Comparison of ENCODE assay signal across 17 cellular contexts in genomic region chr1:204651843-204652421, GRCh38. TPM values are rescaled to one million over a fixed set of nuclear protein-coding genes. Genes with fewer than 3 reads are reported as not detected.
DNase-seq lines count a peak whose midpoint lies in the region; ATAC-seq, FAIRE-seq and TF ChIP-seq lines count a peak whose summit lies in the region.
"Had no signal": no experiment of that assay in that cellular context is flagged by ENCODE, and none has a peak within 500 bp of the region (broad histone marks: within the 10 kb centered on the region; RNA-seq: fewer than 3 reads in every experiment).

No MANE protein-coding gene starts in this region.

- no peak overlapping the region for H3K14ac ChIP-seq in H1 (ENCODE audit: insufficient read length)

- H3K18ac ChIP-seq in H1 (ENCODE audit: extremely low read depth, low read length): peak overlapping the region; percentile 22; the same call in 1 of the 2 replicates

- no peak overlapping the region for H2BK15ac ChIP-seq in H1 (ENCODE audit: low read length)

- 7% methylated on average over 9 of the region's 17 CpGs; no CpG with 5 or more reads in 1 of the 2 experiments for WGBS in H1 (ENCODE audit: extremely low coverage in 1 of 2, insufficient coverage in 1 of 2, insufficient read length in 1 of 2, insufficient replicate concordance in 2 of 2, low coverage in 1 of 2, low lambda C conversion rate in 2 of 2, missing lambda C conversion rate in 1 of 2), 2 experiments
- 14 to 33% methylated on average over 12 to 17 of the region's 17 CpGs for WGBS in thyroid gland, 2 donors
- WGBS in pancreas, 2 donors: 24 to 37% methylated on average over 12 to 16 of the region's 17 CpGs

- H3K4me3 ChIP-seq in H1 (ENCODE audit: extremely low read depth in 1 of 4, insufficient read depth in 2 of 4, low read depth in 3 of 4, low read length in 4 of 4) (peak overlapping the region in 1 of 4 experiments; percentile 31; a peak in 2 of 8 replicates), thyroid gland (replicated peaks in 1 of 3) (no peak overlapping the region), kidney (ENCODE audit: low read length in 2 of 2) (no peak overlapping the region), pancreas (no peak overlapping the region)
- H3K4me3 ChIP-seq: dorsolateral prefrontal cortex had no signal

- H2BK120ac ChIP-seq in H1 (replicated peaks; ENCODE audit: low read depth, low read length): no peak overlapping the region

- peaks cover 0 to 6% of the 10 kb centered on the region in 2 experiments for H4K20me1 ChIP-seq in H1 (replicated peaks in 1 of 2; ENCODE audit: control insufficient read depth in 1 of 2, insufficient read depth in 2 of 2, low read length in 2 of 2)

- no peak overlapping the region for H3K23ac ChIP-seq in H1 (ENCODE audit: insufficient read length)

- H3K23me2 ChIP-seq in H1 (ENCODE audit: low read depth, low read length): no peaks in the 10 kb centered on the region; the same call in 1 of the 2 replicates

- H3K79me2 ChIP-seq in H1 (ENCODE audit: control insufficient read depth in 1 of 2, insufficient read depth in 2 of 2, low read length in 2 of 2): no peaks in the 10 kb centered on the region

- no peak for TF ChIP-seq EP300 in H1 (IDR thresholded peaks at IDR 0.05; ENCODE audit: borderline replicate concordance in 1 of 2, low read depth in 2 of 2, low read length in 2 of 2)

- no peak for TF ChIP-seq POLR2A in H1 (IDR thresholded peaks at IDR 0.05; ENCODE audit: control extremely low read depth in 1 of 2, low read depth in 2 of 2, low read length in 2 of 2)
- TF ChIP-seq POLR2A in thyroid gland (IDR thresholded peaks at IDR 0.05): no peak

- no peak overlapping the region for H4K91ac ChIP-seq in H1 (replicated peaks; ENCODE audit: insufficient read length, low read length)

- no peak overlapping the region for H3K4ac ChIP-seq in H1 (replicated peaks; ENCODE audit: insufficient read length, low read depth, low read length)

- H3K9me3 ChIP-seq in H1 (ENCODE audit: insufficient read depth in 2 of 2, low read depth in 1 of 2, low read length in 1 of 2) (no peaks in the 10 kb centered on the region), thyroid gland (no peaks in the 10 kb centered on the region), kidney (ENCODE audit: control insufficient read depth in 1 of 2, low read length in 2 of 2) (no peaks in the 10 kb centered on the region), pancreas (no peaks in the 10 kb centered on the region)

- H3K9ac ChIP-seq in H1 (replicated peaks in 1 of 4; ENCODE audit: extremely low read depth in 1 of 4, low read depth in 3 of 4, low read length in 3 of 4) (no peak overlapping the region), kidney (ENCODE audit: low read length in 2 of 2) (no peak overlapping the region)

- H4K8ac ChIP-seq in H1 (ENCODE audit: extremely low read depth, insufficient read depth, low read length): no peak overlapping the region

- no peak overlapping the region for H3K56ac ChIP-seq in H1 (replicated peaks; ENCODE audit: insufficient read length, low read depth, low read length)

- H3K4me2 ChIP-seq in H1 (ENCODE audit: insufficient read depth in 1 of 2, low read depth in 2 of 2, low read length in 2 of 2): peak overlapping the region; percentile 46 to 54

- H3K36me3 ChIP-seq in H1 (ENCODE audit: control insufficient read depth in 2 of 4, insufficient read depth in 4 of 4, low read length in 3 of 4) (no peaks in the 10 kb centered on the region), thyroid gland (no peaks in the 10 kb centered on the region), kidney (ENCODE audit: control insufficient read depth in 1 of 2, insufficient read depth in 2 of 2, low read length in 2 of 2) (no peaks in the 10 kb centered on the region), pancreas (no peaks in the 10 kb centered on the region)

- H2BK5ac ChIP-seq in H1 (ENCODE audit: low read depth, low read length): no peak overlapping the region

- H4K5ac ChIP-seq in H1 (ENCODE audit: insufficient read length, low read depth, low read length): no peak overlapping the region

- H3K27me3 ChIP-seq in H1 (replicated peaks in 1 of 4; ENCODE audit: control insufficient read depth in 3 of 4, extremely low read depth in 1 of 4, insufficient read depth in 3 of 4, low read length in 3 of 4) (peaks cover 0 to 8% (median 0%) of the 10 kb centered on the region in 4 experiments; a peak in 2 of 7 replicates), thyroid gland (no peaks in the 10 kb centered on the region), pancreas (no peaks in the 10 kb centered on the region)
- H3K27me3 ChIP-seq: dorsolateral prefrontal cortex had no signal

- no peak for FAIRE-seq in H1 (lab: Jason Lieb, UNC)
- no peak for FAIRE-seq in kidney (lab: Jason Lieb, UNC)
- FAIRE-seq in pancreas (lab: Jason Lieb, UNC): no peak

- no peak overlapping the region for H2AFZ ChIP-seq in H1 (ENCODE audit: low read length)

- H3K27ac ChIP-seq in H1 (ENCODE audit: low read depth, low read length): no peak overlapping the region
- no peak overlapping the region for H3K27ac ChIP-seq in thyroid gland
- no peak overlapping the region for H3K27ac ChIP-seq in kidney (ENCODE audit: low read depth in 2 of 2, low read length in 2 of 2)
- H3K27ac ChIP-seq in pancreas: no peak overlapping the region

- no peak for TF ChIP-seq CTCF in H1 (IDR thresholded peaks at IDR 0.05; ENCODE audit: control extremely low read depth in 1 of 3, insufficient read depth in 1 of 3, low read depth in 1 of 3, low read length in 3 of 3)
- TF ChIP-seq CTCF in thyroid gland (IDR thresholded peaks at IDR 0.05): no peak
- TF ChIP-seq CTCF in kidney (IDR thresholded peaks at IDR 0.05; ENCODE audit: borderline replicate concordance, extremely low read depth, insufficient read depth): no peak
- no peak for TF ChIP-seq CTCF in pancreas (IDR thresholded peaks at IDR 0.05)

- H3K79me1 ChIP-seq in H1 (ENCODE audit: low read depth, low read length): no peaks in the 10 kb centered on the region

- H2AK5ac ChIP-seq in H1 (ENCODE audit: low read depth, low read length): no peak overlapping the region

- POLR2A ChIA-PET in H1 (lab: Charles Lee; ENCODE audit: partially characterized antibody): interaction anchor here (0.9 kb wide), 1 partner anchor 9 kb away, joined by 3 read pairs; no protein-coding TSS in a partner anchor

- H3K4me1 ChIP-seq in H1 (replicated peaks in 1 of 4; ENCODE audit: control insufficient read depth in 3 of 4, insufficient read depth in 4 of 4, low read length in 3 of 4) (peaks cover 12 to 27% (median 16%) of the 10 kb centered on the region in 4 experiments), thyroid gland (peaks cover 31 to 33% of the 10 kb centered on the region in 2 donors), kidney (ENCODE audit: control insufficient read depth in 1 of 2, insufficient read depth in 1 of 2, low read depth in 1 of 2, low read length in 2 of 2) (peaks cover 6 to 8% of the 10 kb centered on the region in 2 donors), pancreas (no peaks in the 10 kb centered on the region)

- TF ChIP-seq RAD21 in H1 (IDR thresholded peaks at IDR 0.05 in 1 of 2, conservative IDR thresholded peaks at IDR 0.05 in 1 of 2; ENCODE audit: low read depth in 2 of 2, low read length in 2 of 2): no peak

- 0 out of 2 replicates have a peak overlapping the region, but pooled peaks have one; percentile 6 for H2BK12ac ChIP-seq in H1 (ENCODE audit: low read depth, low read length)

- CTCF ChIA-PET in H1 (lab: Charles Lee; ENCODE audit: partially characterized antibody): interaction anchor here (0.8 to 3.5 kb wide), 17 partner anchors 8 to 156 kb away, joined by 3 to 23 read pairs (median 4); no protein-coding TSS in a partner anchor

- ATAC-seq in pancreas (no peak), GM18868 (IDR thresholded peaks at IDR 0.05; ENCODE audit: unreplicated experiment) (no peak)
- ATAC-seq: Right ventricle myocardium inferior had no signal

- no peak overlapping the region for H2BK20ac ChIP-seq in H1 (ENCODE audit: low read length)

- DNase-seq in NCI-H82 (lab: John Stamatoyannopoulos, UW): peak; percentile 68
- DNase-seq in NCI-H82 treated with DMSO at 0.1 percent for 48 hours (lab: John Stamatoyannopoulos, UW; ENCODE audit: unreplicated experiment): no peak
- peak; percentile 82 for DNase-seq in NCI-H187 treated with DMSO at 0.1 percent for 48 hours (lab: John Stamatoyannopoulos, UW)
- DNase-seq in H1 (ENCODE audit: low read depth in 1 of 2, low spot score in 2 of 2): peak; percentile 46 to 72
- peak; percentile 36 to 71 for DNase-seq in thyroid gland
- DNase-seq in kidney: no peak
- no peak for DNase-seq in pancreas
- DNase-seq: ACHN; activated CD8-positive, alpha-beta memory T cell treated with anti-CD3 and anti-CD28 coated beads for 24 hours; activated effector memory CD4-positive, alpha-beta T cell treated with Interleukin-2 at 50 U/mL for 16 hours; Calu3; KBM-7; NCI-H524 treated with DMSO at 0.1 percent for 48 hours; T-helper 9 cell had no signal

- intact Hi-C loops in thyroid gland (cut with DNase I) (no loop called here), kidney (cut with DNase I) (no loop called here), pancreas (cut with DNase I) (no loop called here)

TF ChIP-seq in H1, 55 proteins besides CTCF, POLR2A, EP300 and RAD21 (continues in another document):
- peak; percentile 32; the same call in 1 of the 2 replicates for TF ChIP-seq TEAD4 (IDR thresholded peaks at IDR 0.05; ENCODE audit: low read depth, low read length)
- peak; percentile 80 for TF ChIP-seq CTBP2 (IDR thresholded peaks at IDR 0.05; ENCODE audit: borderline replicate concordance, insufficient read depth, insufficient read length, low read length)
- TF ChIP-seq SIN3A (conservative IDR thresholded peaks at IDR 0.05 in 1 of 2, IDR thresholded peaks at IDR 0.05 in 1 of 2; ENCODE audit: low read depth in 1 of 2, low read length in 2 of 2): 0 out of 4 replicates have a peak, but pooled peaks have one; percentile 55 to 69

RNA-seq across cellular contexts. Expression of gene LRRN2, which starts 33.6 kb away (rescaled TPM):
- 2.3 and 2.5 TPM in 2 replicates for total RNA-seq in H1 (2021; fragmentation: NEBNext Ultra II Directional; extraction: Animal tissue kit (Norgen Biotek cat#: 25700))
- polyA plus RNA-seq in H1 (2011; rRNA removed): 1.8 and 2.0 TPM in 2 replicates
- 1.0 TPM for polyA plus RNA-seq in H1 (2011; cell fraction: cytosol; rRNA removed)
- polyA plus RNA-seq in H1 (2011; cell fraction: nucleus; rRNA removed): 1.6 TPM
- 1.5 to 2.1 TPM (median 1.8 TPM) in 4 replicates for polyA plus RNA-seq in H1 (2012, experiment 1 of 2)
- polyA plus RNA-seq in H1 (2012, experiment 2 of 2): 2.1 TPM
- polyA plus RNA-seq in H1 (2013, experiment 1 of 2): 3.5 TPM
- 3.7 TPM for polyA plus RNA-seq in H1 (2013, experiment 2 of 2)
- polyA minus RNA-seq in H1 (2011; rRNA and poly(A)+ RNA removed): 0.69 and 1.0 TPM in 2 replicates
- 0.66 TPM for polyA minus RNA-seq in H1 (2011; cell fraction: cytosol; rRNA and poly(A)+ RNA removed)
- 0.50 TPM for polyA minus RNA-seq in H1 (2011; cell fraction: nucleus; rRNA and poly(A)+ RNA removed)
- total RNA-seq in thyroid gland: 1 to 10 TPM; 2.0 to 8.6 (median 3.9) TPM
- total RNA-seq in kidney: 14.4 TPM
- 16.0 TPM for polyA plus RNA-seq in kidney (ENCODE audit: insufficient read depth, low read depth, low replicate concordance)
- 1 to 10 TPM in 2 of 6 donors, under 1 TPM in 4; 0.24 to 3.7 (median 0.51) TPM for total RNA-seq in pancreas
- polyA plus RNA-seq in pancreas: 1 to 10 TPM in 1 of 2 donors, under 1 TPM in 1; 0.65 to 1.1 TPM
- total RNA-seq: Calu3 had no signal

Comparison
In these comparisons a context has a peak if more than half of its experiments do, and no peak if none do; other contexts are left out.
1. DNase-seq: peak in NCI-H82 (single experiment), NCI-H187 treated with DMSO at 0.1 percent for 48 hours (single experiment), H1 (2 of 2) and thyroid gland (2 of 2); none in NCI-H82 treated with DMSO at 0.1 percent for 48 hours (single experiment), kidney (single experiment) and pancreas (0 of 6).